ENCODE assay signal across 1 cellular context in genomic region chr6:169701953-169702639, GRCh38.
TF ChIP-seq lines count a peak whose summit lies in the region.

Gene C6orf120, plus strand, starts transcription at chr6:169702126. Its CDS starts 334 bp downstream, at chr6:169702460.
Gene WDR27, minus strand, starts transcription at chr6:169702029. Its CDS starts 13,024 bp downstream, at chr6:169689005.

TF ChIP-seq in HepG2, 621 proteins besides CTCF, POLR2A, EP300 and RAD21 (continued from another document and continues in another):
- TF ChIP-seq ATF6 (CRISPR knock-in tag; conservative IDR thresholded peaks at IDR 0.05) (no peak; the same call in 1 of the 2 replicates), SRY (CRISPR knock-in tag; IDR thresholded peaks at IDR 0.05) (peak; percentile 91), ZBTB25 (CRISPR knock-in tag; IDR thresholded peaks at IDR 0.05) (peak; percentile 94), ZNF451 (CRISPR knock-in tag; IDR thresholded peaks at IDR 0.05) (peak; percentile 71), ZNF720 (CRISPR knock-in tag; IDR thresholded peaks at IDR 0.05) (no peak), NONO (IDR thresholded peaks at IDR 0.05) (no peak), NONO (CRISPR knock-in tag; conservative IDR thresholded peaks at IDR 0.05) (peak; percentile 94), ZNF136 (CRISPR knock-in tag; IDR thresholded peaks at IDR 0.05; ENCODE audit: low read depth) (peak; percentile 43; the same call in 1 of the 2 replicates), ZNF3 (CRISPR knock-in tag; IDR thresholded peaks at IDR 0.05) (no peak), ZNF646 (CRISPR knock-in tag; IDR thresholded peaks at IDR 0.05) (peak; percentile 4; the same call in 1 of the 2 replicates), ARHGAP35 (CRISPR knock-in tag; IDR thresholded peaks at IDR 0.05; ENCODE audit: borderline replicate concordance) (peak; percentile 89; the same call in 1 of the 2 replicates), ETV5 (CRISPR knock-in tag; IDR thresholded peaks at IDR 0.05; ENCODE audit: borderline replicate concordance) (peak; percentile 98), HDAC2 (CRISPR knock-in tag; IDR thresholded peaks at IDR 0.05) (peak; percentile 86), HNRNPK (IDR thresholded peaks at IDR 0.05; ENCODE audit: low read depth, low read length, poor library complexity, severe bottlenecking) (peak; percentile 91), ZNF800 (CRISPR knock-in tag; IDR thresholded peaks at IDR 0.05) (peak; percentile 45), MYNN (CRISPR knock-in tag; IDR thresholded peaks at IDR 0.05; ENCODE audit: low read depth) (no peak), ZBTB39 (CRISPR knock-in tag; IDR thresholded peaks at IDR 0.05) (no peak; the same call in 1 of the 2 replicates), MED13 (CRISPR knock-in tag; IDR thresholded peaks at IDR 0.05) (peak; percentile 76; the same call in 1 of the 2 replicates), SP2 (CRISPR knock-in tag; IDR thresholded peaks at IDR 0.05) (peak; percentile 76), MEIS2 (CRISPR knock-in tag; IDR thresholded peaks at IDR 0.05) (peak; percentile 64; the same call in 1 of the 2 replicates), CHCHD3 (CRISPR knock-in tag; IDR thresholded peaks at IDR 0.05) (peak; percentile 94; the same call in 1 of the 2 replicates), KLF12 (CRISPR knock-in tag; IDR thresholded peaks at IDR 0.05; ENCODE audit: borderline replicate concordance) (peak; percentile 84; the same call in 1 of the 2 replicates), ZNF343 (CRISPR knock-in tag; IDR thresholded peaks at IDR 0.05) (peak; percentile 83), ZBTB42 (CRISPR knock-in tag; IDR thresholded peaks at IDR 0.05) (peak; percentile 1; the same call in 1 of the 2 replicates), CEBPG (CRISPR knock-in tag; IDR thresholded peaks at IDR 0.05) (0 out of 2 replicates have a peak, but pooled peaks have one; percentile 41), HIVEP1 (CRISPR knock-in tag; IDR thresholded peaks at IDR 0.05) (no peak; the same call in none of the 2 replicates), NFATC3 (CRISPR knock-in tag; IDR thresholded peaks at IDR 0.05) (no peak; the same call in 1 of the 2 replicates), ZBTB14 (CRISPR knock-in tag; IDR thresholded peaks at IDR 0.05) (peak; percentile 12; the same call in 1 of the 2 replicates), ZNF142 (CRISPR knock-in tag; IDR thresholded peaks at IDR 0.05) (peak; percentile 71; the same call in 1 of the 2 replicates), ZNF280B (CRISPR knock-in tag; IDR thresholded peaks at IDR 0.05; ENCODE audit: borderline replicate concordance) (peak; percentile 86; the same call in 1 of the 2 replicates)
